In the genomic region with DNA sequence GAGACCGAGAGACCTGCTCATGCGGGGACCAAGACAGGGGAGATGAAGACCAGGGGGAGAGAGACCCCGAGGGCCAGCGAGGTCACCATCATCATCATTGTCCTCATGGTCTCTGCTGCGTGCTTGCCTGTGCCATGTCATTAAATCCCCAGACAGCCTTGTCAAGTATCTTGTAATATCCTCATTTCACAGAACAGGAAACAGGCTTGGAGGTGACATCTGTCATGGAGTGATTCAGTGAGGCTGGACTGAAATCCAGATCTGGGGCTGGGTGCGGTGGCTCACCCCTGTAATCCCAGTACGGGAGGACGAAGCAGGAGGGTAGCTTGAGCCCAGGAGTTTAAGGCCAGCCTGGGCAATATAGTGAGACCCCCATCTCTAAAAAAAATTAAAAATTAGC, we compare ENCODE assay signal across 16 cellular contexts. TPM values are rescaled to one million over a fixed set of nuclear protein-coding genes. Genes with fewer than 3 reads are reported as not detected.
DNase-seq lines count a peak whose midpoint lies in the region; ATAC-seq and TF ChIP-seq lines count a peak whose summit lies in the region.
"Had no signal": no experiment of that assay in that cellular context is flagged by ENCODE, and none has a peak within 500 bp of the region (broad histone marks: within the 10 kb centered on the region; RNA-seq: fewer than 3 reads in every experiment).

No MANE protein-coding gene starts in this region.

- H2AFZ ChIP-seq in mammary epithelial cell (ENCODE audit: low read depth, low read length), result peak overlapping the region; percentile 45
- H2AFZ ChIP-seq: hepatocyte had no signal

- ATAC-seq in activated CD8-positive, alpha-beta T cell treated with anti-CD3 and anti-CD28 coated beads, Interleukin-2, amount 10 ng/mL, durations not matched to agents 7 days and 5 days, result peak; percentile 10
- no peak for ATAC-seq in HG03025 (IDR thresholded peaks at IDR 0.05; ENCODE audit: low FRiP score, unreplicated experiment)
- ATAC-seq in GM21825 (IDR thresholded peaks at IDR 0.05; ENCODE audit: unreplicated experiment), result no peak

- H3K9me3 Mint-ChIP-seq in activated CD8-positive, alpha-beta T cell treated with anti-CD3 and anti-CD28 coated beads, Interleukin-2, amount 10 ng/mL, durations not matched to agents 7 days and 5 days (ENCODE audit: insufficient read depth), result peaks cover 3% of the 10 kb centered on the region
- H3K9me3 Mint-ChIP-seq: activated naive CD4-positive, alpha-beta T cell treated with anti-CD3 and anti-CD28 coated beads for 36 hours; neural crest cell had no signal

- DNase-seq in mammary epithelial cell (no peak), breast epithelium (ENCODE audit: low spot score in 2 of 2) (no peak), substantia nigra (lab: John Stamatoyannopoulos, UW) (peak in 1 of 49 donors; percentile 16)
- peak; percentile 32 for DNase-seq in activated CD8-positive, alpha-beta T cell treated with anti-CD3 and anti-CD28 coated beads, Interleukin-2, amount 10 ng/mL, durations not matched to agents 7 days and 5 days
- DNase-seq: activated naive CD4-positive, alpha-beta T cell treated with anti-CD3 and anti-CD28 coated beads for 36 hours; cerebellar nuclear complex; NCI-H187; SK-N-SH; stomach had no signal

- H3K4me3 Mint-ChIP-seq in activated CD8-positive, alpha-beta T cell treated with anti-CD3 and anti-CD28 coated beads, Interleukin-2, amount 10 ng/mL, durations not matched to agents 7 days and 5 days, result no peak overlapping the region
- H3K4me3 Mint-ChIP-seq: activated naive CD4-positive, alpha-beta T cell treated with anti-CD3 and anti-CD28 coated beads for 36 hours had no signal

- in situ Hi-C loops in mammary epithelial cell (cut with MboI; ENCODE audit: low sequenced_read_pairs in 2 of 2), result no loop called here

- no peaks in the 10 kb centered on the region for H3K36me3 Mint-ChIP-seq in activated CD8-positive, alpha-beta T cell treated with anti-CD3 and anti-CD28 coated beads, Interleukin-2, amount 10 ng/mL, durations not matched to agents 7 days and 5 days (ENCODE audit: low read depth)

- H3K27ac ChIP-seq in mammary epithelial cell (ENCODE audit: insufficient read depth, low read depth, low read length) (no peak overlapping the region), breast epithelium (no peak overlapping the region), substantia nigra (ENCODE audit: low read depth, low read length, poor library complexity, severe bottlenecking) (peak overlapping the region; percentile 82)
- H3K27ac ChIP-seq: hepatocyte, stomach had no signal

- TF ChIP-seq CTCF in mammary epithelial cell (conservative IDR thresholded peaks at IDR 0.05 in 1 of 2, IDR thresholded peaks at IDR 0.05 in 1 of 2; ENCODE audit: extremely low read depth in 1 of 2, insufficient read depth in 1 of 2, low read depth in 1 of 2, low read length in 2 of 2) (no peak), breast epithelium (IDR thresholded peaks at IDR 0.05) (no peak)

- intact Hi-C loops in mammary epithelial cell (cut with micrococcal nuclease) (no loop called here), breast epithelium (cut with DNase I; ENCODE audit: low total_unique reads) (no loop called here)

- TF ChIP-seq POLR2A in breast epithelium (IDR thresholded peaks at IDR 0.05), result no peak

- H3K27ac Mint-ChIP-seq in activated CD8-positive, alpha-beta T cell treated with anti-CD3 and anti-CD28 coated beads, Interleukin-2, amount 10 ng/mL, durations not matched to agents 7 days and 5 days, result peak overlapping the region; percentile 58
- H3K27ac Mint-ChIP-seq: activated naive CD4-positive, alpha-beta T cell treated with anti-CD3 and anti-CD28 coated beads for 36 hours had no signal

- H3K9me3 ChIP-seq in mammary epithelial cell (replicated peaks; ENCODE audit: insufficient read depth, low read length), result no peaks in the 10 kb centered on the region
- no peaks in the 10 kb centered on the region for H3K9me3 ChIP-seq in breast epithelium
- H3K9me3 ChIP-seq: SK-N-SH, stomach had no signal

- H3K9ac ChIP-seq in mammary epithelial cell (ENCODE audit: insufficient read depth, low read length), result no peak overlapping the region
- H3K9ac ChIP-seq: SK-N-SH had no signal

- 94% methylated on average over 7 of the region's 8 CpGs for WGBS in mammary epithelial cell (ENCODE audit: low coverage, missing lambda C conversion rate)

- CTCF ChIA-PET in mammary epithelial cell (lab: Charles Lee; ENCODE audit: low non-redundant PET), result no interaction called here
- CTCF ChIA-PET in activated CD8-positive, alpha-beta T cell treated with anti-CD3 and anti-CD28 coated beads, Interleukin-2, amount 10 ng/mL, durations not matched to agents 7 days and 5 days (lab: Charles Lee), result no interaction called here

- H3K4me1 Mint-ChIP-seq in activated CD8-positive, alpha-beta T cell treated with anti-CD3 and anti-CD28 coated beads, Interleukin-2, amount 10 ng/mL, durations not matched to agents 7 days and 5 days (ENCODE audit: low read depth), result peaks cover 51% of the 10 kb centered on the region

- no peaks in the 10 kb centered on the region for H3K79me2 ChIP-seq in mammary epithelial cell (ENCODE audit: insufficient read depth, low read length)
- H3K79me2 ChIP-seq: hepatocyte had no signal

- dilution Hi-C loops in mammary epithelial cell (cut with HindIII; ENCODE audit: low sequenced_read_pairs), result no loop called here

- H3K4me3 ChIP-seq in mammary epithelial cell (replicated peaks in 1 of 3; ENCODE audit: insufficient read depth in 1 of 3, low read depth in 2 of 3, low read length in 3 of 3), result no peak overlapping the region
- no peak overlapping the region for H3K4me3 ChIP-seq in breast epithelium
- H3K4me3 ChIP-seq: hepatocyte, stomach had no signal

- H3K27me3 Mint-ChIP-seq in activated CD8-positive, alpha-beta T cell treated with anti-CD3 and anti-CD28 coated beads, Interleukin-2, amount 10 ng/mL, durations not matched to agents 7 days and 5 days (ENCODE audit: low read depth), result peaks cover 9% of the 10 kb centered on the region

- H3K4me1 ChIP-seq in mammary epithelial cell (ENCODE audit: insufficient read depth, low read length) (peaks cover 3% of the 10 kb centered on the region), breast epithelium (no peaks in the 10 kb centered on the region)
- H3K4me1 ChIP-seq: stomach had no signal

- H3K4me2 ChIP-seq in mammary epithelial cell (ENCODE audit: insufficient read depth, low read depth, low read length), result no peak overlapping the region
- H3K4me2 ChIP-seq: hepatocyte, SK-N-SH had no signal

- H3K27me3 ChIP-seq in mammary epithelial cell (ENCODE audit: insufficient read depth, low read length), result no peaks in the 10 kb centered on the region
- H3K27me3 ChIP-seq in breast epithelium, result no peaks in the 10 kb centered on the region
- H3K27me3 ChIP-seq: hepatocyte had no signal

- H4K20me1 ChIP-seq in mammary epithelial cell (ENCODE audit: insufficient read depth, low read length), result no peaks in the 10 kb centered on the region

- POLR2A ChIA-PET in activated CD8-positive, alpha-beta T cell treated with anti-CD3 and anti-CD28 coated beads, Interleukin-2, amount 10 ng/mL, durations not matched to agents 7 days and 5 days (lab: Charles Lee), result no interaction called here

- H3K36me3 ChIP-seq in mammary epithelial cell (ENCODE audit: insufficient read depth, low read length), result no peaks in the 10 kb centered on the region
- H3K36me3 ChIP-seq in breast epithelium, result no peaks in the 10 kb centered on the region
- H3K36me3 ChIP-seq: stomach had no signal

- no TSS peak for BruUV-seq in mammary epithelial cell (replicated peaks; lab: Mats Ljungman, UMichigan)

RNA-seq across cellular contexts. Expression of gene NANOS2, which starts 5.9 kb away (rescaled TPM):
- not detected for total RNA-seq in mammary epithelial cell
- not detected for polyA plus RNA-seq in mammary epithelial cell
- not detected for polyA minus RNA-seq in mammary epithelial cell
- total RNA-seq in breast epithelium, result not detected
- total RNA-seq in activated CD8-positive, alpha-beta T cell treated with anti-CD3 and anti-CD28 coated beads, Interleukin-2, amount 10 ng/mL, durations not matched to agents 7 days and 5 days, result not detected
- total RNA-seq: activated naive CD4-positive, alpha-beta T cell treated with anti-CD3 and anti-CD28 coated beads for 36 hours; epithelial cell of proximal tubule; hepatocyte; liver; neural crest cell; sciatic nerve; stomach had no signal
- polyA plus RNA-seq: hepatocyte, liver, SK-N-SH, stomach had no signal

RNA-seq across cellular contexts. Expression of gene MYPOP, which starts 18.0 kb away (rescaled TPM):
- total RNA-seq in mammary epithelial cell (1 to 10 TPM; 1.8 to 8.9 TPM), breast epithelium (1 to 10 TPM; 2.0 to 5.9 (median 2.4) TPM)
- polyA plus RNA-seq in mammary epithelial cell, result 1.4 TPM
- polyA minus RNA-seq in mammary epithelial cell, result 1.8 TPM
- 10 to 100 TPM; 10.4 to 11.3 TPM for total RNA-seq in activated CD8-positive, alpha-beta T cell treated with anti-CD3 and anti-CD28 coated beads, Interleukin-2, amount 10 ng/mL, durations not matched to agents 7 days and 5 days

RNA-seq across cellular contexts. Expression of gene IRF2BP1, which starts 34.5 kb away (rescaled TPM):
- total RNA-seq in mammary epithelial cell, result 10 to 100 TPM; 15.9 to 28.0 TPM
- polyA plus RNA-seq in mammary epithelial cell, result 5.7 TPM
- 6.1 TPM for polyA minus RNA-seq in mammary epithelial cell
- 10 to 100 TPM; 16.5 to 26.5 (median 19.7) TPM for total RNA-seq in breast epithelium
- total RNA-seq in activated CD8-positive, alpha-beta T cell treated with anti-CD3 and anti-CD28 coated beads, Interleukin-2, amount 10 ng/mL, durations not matched to agents 7 days and 5 days, result 10 to 100 TPM; 18.0 to 19.1 TPM

RNA-seq across cellular contexts. Expression of gene NOVA2, which starts 53.2 kb away (rescaled TPM):
- total RNA-seq in mammary epithelial cell (not detected), breast epithelium (1 to 10 TPM in 2 of 3 donors, under 1 TPM in 1; 0.59 to 3.6 (median 1.1) TPM)
- 0.01 TPM for polyA plus RNA-seq in mammary epithelial cell
- polyA minus RNA-seq in mammary epithelial cell, result not detected
- total RNA-seq in activated CD8-positive, alpha-beta T cell treated with anti-CD3 and anti-CD28 coated beads, Interleukin-2, amount 10 ng/mL, durations not matched to agents 7 days and 5 days, result not detected
- total RNA-seq: activated naive CD4-positive, alpha-beta T cell treated with anti-CD3 and anti-CD28 coated beads for 36 hours; epithelial cell of proximal tubule; hepatocyte had no signal

RNA-seq across cellular contexts. Expression of gene FOXA3, which starts 56.3 kb away (rescaled TPM):
- not detected for total RNA-seq in mammary epithelial cell
- polyA plus RNA-seq in mammary epithelial cell, result not detected
- not detected for polyA minus RNA-seq in mammary epithelial cell
- total RNA-seq in breast epithelium, result under 1 TPM in 1 of 3 donors, not detected in 2; 0.33 TPM
- total RNA-seq in activated CD8-positive, alpha-beta T cell treated with anti-CD3 and anti-CD28 coated beads, Interleukin-2, amount 10 ng/mL, durations not matched to agents 7 days and 5 days, result not detected
- total RNA-seq: neural crest cell, sciatic nerve had no signal
